Comparison of ENCODE assay signal across 1 cellular context in the genomic region with DNA sequence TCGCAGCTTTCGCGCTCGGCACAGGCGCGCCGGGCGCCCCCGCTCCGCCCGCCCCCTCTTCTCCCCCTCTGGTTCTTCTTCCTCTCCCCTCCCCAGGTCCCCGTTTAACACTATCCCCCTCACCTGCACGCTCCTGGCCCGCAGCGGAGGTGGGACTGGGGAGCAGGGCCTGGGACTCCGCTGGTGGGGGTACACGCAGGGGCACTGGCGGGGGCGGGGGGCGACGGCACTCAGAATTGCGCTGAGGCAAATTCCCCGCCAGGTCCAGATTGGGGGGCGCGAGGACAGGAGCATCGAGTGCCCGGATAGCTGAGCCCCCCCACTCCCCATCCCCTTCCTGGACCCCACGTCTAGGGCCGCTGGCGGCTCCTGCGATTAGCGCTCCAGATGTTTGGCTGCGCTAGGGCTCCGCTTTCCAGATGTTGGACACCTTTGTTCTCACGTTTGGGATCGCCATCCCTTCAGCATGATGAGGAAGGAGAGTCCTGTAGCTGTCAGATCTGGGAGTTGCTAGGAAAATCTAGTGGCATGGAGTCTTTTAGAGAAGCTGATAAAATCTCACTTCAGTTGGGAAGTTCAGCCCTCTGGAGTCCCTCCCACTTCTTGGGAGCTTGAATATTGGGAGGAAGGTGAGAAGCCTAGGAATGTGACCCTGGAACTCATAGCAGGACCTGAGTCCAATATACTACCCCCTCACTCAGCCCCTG.
TF ChIP-seq lines count a peak whose summit lies in the region.

No MANE protein-coding gene starts in this region.

TF ChIP-seq in GM12878, 131 proteins besides CTCF, POLR2A, EP300 and RAD21:
- 0 out of 2 replicates have a peak, but pooled peaks have one; percentile 9 for TF ChIP-seq EZH2 (IDR thresholded peaks at IDR 0.05; ENCODE audit: borderline replicate concordance, control insufficient read depth, low read depth, low read length)
- TF ChIP-seq SUZ12 (IDR thresholded peaks at IDR 0.05; ENCODE audit: unreplicated experiment), result peak; percentile 40
- no peak for TF ChIP-seq SMAD1 (IDR thresholded peaks at IDR 0.05; ENCODE audit: low read depth, partially characterized antibody)
- no peak for TF ChIP-seq YBX1 (IDR thresholded peaks at IDR 0.05)
- TF ChIP-seq CBX3 (IDR thresholded peaks at IDR 0.05; ENCODE audit: borderline replicate concordance, low read depth), result no peak
- no peak for TF ChIP-seq ZNF24 (IDR thresholded peaks at IDR 0.05)
- TF ChIP-seq, protein P1, sequence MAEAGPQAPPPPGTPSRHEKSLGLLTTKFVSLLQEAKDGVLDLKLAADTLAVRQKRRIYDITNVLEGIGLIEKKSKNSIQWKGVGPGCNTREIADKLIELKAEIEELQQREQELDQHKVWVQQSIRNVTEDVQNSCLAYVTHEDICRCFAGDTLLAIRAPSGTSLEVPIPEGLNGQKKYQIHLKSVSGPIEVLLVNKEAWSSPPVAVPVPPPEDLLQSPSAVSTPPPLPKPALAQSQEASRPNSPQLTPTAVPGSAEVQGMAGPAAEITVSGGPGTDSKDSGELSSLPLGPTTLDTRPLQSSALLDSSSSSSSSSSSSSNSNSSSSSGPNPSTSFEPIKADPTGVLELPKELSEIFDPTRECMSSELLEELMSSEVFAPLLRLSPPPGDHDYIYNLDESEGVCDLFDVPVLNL (IDR thresholded peaks at IDR 0.05; ENCODE audit: low read depth, low read length), result no peak
- no peak for TF ChIP-seq SIX5 (IDR thresholded peaks at IDR 0.05; ENCODE audit: low read depth, low read length, severe bottlenecking)
